12 cellular contexts compared by ENCODE assay signal in genomic region chr17:66677201-66677981, GRCh38.
DNase-seq lines count a peak whose midpoint lies in the region; ATAC-seq, FAIRE-seq and TF ChIP-seq lines count a peak whose summit lies in the region.
"Had no signal": no experiment of that assay in that cellular context is flagged by ENCODE, and none has a peak within 500 bp of the region (broad histone marks: within the 10 kb centered on the region; RNA-seq: fewer than 3 reads in every experiment).

No MANE protein-coding gene starts in this region.

- H2AFZ ChIP-seq in ACC112 (ENCODE audit: low read length, unreplicated experiment): no peak overlapping the region

- H3K36me3 ChIP-seq in ACC112 (ENCODE audit: insufficient read depth, low read length): no peaks in the 10 kb centered on the region

- no peak for FAIRE-seq in GM12892 (lab: Jason Lieb, UNC)

- ATAC-seq in GM21515 (IDR thresholded peaks at IDR 0.05; ENCODE audit: unreplicated experiment) (no peak), HG02852 (IDR thresholded peaks at IDR 0.05; ENCODE audit: unreplicated experiment) (no peak)

- peak overlapping the region; percentile 43; the same call in 1 of the 2 replicates for H3K27ac ChIP-seq in ACC112 (ENCODE audit: low read depth, low read length)

- DNase-seq in GM04504 (ENCODE audit: low read depth) (peak; percentile 48), amniotic epithelial cell (ENCODE audit: low read depth) (peak; percentile 97), iris pigment epithelial cell (ENCODE audit: low read depth) (peak; percentile 95), GM12892 (ENCODE audit: insufficient read length) (no peak), NCI-H82 treated with DMSO at 0.1 percent for 48 hours (lab: John Stamatoyannopoulos, UW; ENCODE audit: unreplicated experiment) (no peak)
- DNase-seq: DMS79; effector CD4-positive, alpha-beta T cell; NCI-H2171 treated with DMSO at 0.1 percent for 48 hours; SK-N-SH had no signal

- H3K4me3 ChIP-seq in ACC112 (ENCODE audit: low read depth, low read length): no peak overlapping the region

- H3K79me2 ChIP-seq in ACC112 (ENCODE audit: control insufficient read depth, insufficient read depth, low read length, unreplicated experiment): peaks cover 2% of the 10 kb centered on the region

- peaks cover 13% of the 10 kb centered on the region for H3K4me1 ChIP-seq in ACC112 (ENCODE audit: control insufficient read depth, insufficient read depth, low read length, unreplicated experiment)

- TF ChIP-seq POLR2A in GM12892 (IDR thresholded peaks at IDR 0.05; ENCODE audit: low read depth, low read length): no peak

- H3K27me3 ChIP-seq in ACC112 (ENCODE audit: insufficient read depth, low read length): no peaks in the 10 kb centered on the region

Comparison
In these comparisons a context has a peak if more than half of its experiments do, and no peak if none do; other contexts are left out.
1. DNase-seq: peak in GM04504 (single experiment), amniotic epithelial cell (single experiment) and iris pigment epithelial cell (single experiment); none in GM12892 (single experiment) and NCI-H82 treated with DMSO at 0.1 percent for 48 hours (single experiment).